8 cellular contexts compared by ENCODE assay signal in the genomic region with DNA sequence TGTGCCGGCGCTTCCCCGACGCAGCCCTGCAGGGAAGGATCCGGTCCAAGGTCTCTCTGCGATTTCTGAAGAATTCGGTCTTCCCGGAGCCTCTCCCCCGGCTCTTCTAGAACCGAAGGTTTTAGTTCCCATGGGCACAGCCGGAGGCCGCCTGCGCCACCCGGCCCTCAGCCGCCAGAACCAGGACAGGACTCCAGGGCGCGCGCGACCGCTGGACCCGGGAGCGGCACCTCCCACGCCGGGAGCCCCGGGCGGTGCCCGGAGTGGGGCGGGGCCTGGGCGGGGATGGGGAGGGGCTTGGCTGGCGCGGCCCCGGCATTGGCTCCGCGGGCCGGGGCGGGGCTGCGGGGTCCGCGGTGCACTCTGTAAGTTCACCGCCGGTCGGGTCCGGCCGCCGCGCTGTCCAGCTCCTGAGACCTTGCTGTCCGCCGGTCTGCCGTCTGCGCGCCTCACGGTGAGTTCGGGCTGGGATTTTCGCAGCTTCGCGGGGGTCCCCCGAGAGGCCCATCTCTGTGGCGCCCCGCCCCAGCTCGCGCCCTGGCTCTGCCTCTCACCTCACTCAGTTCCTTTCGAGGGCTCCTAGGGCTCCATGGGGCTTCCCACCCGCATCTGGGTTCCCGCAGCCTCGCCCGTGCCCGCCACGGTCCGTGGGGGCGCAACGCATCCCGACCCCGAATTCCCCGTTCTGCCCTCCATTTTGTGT. TPM values are rescaled to one million over a fixed set of nuclear protein-coding genes. Genes with fewer than 3 reads are reported as not detected.
DNase-seq lines count a peak whose midpoint lies in the region; ATAC-seq and TF ChIP-seq lines count a peak whose summit lies in the region.

A gene with protein sequence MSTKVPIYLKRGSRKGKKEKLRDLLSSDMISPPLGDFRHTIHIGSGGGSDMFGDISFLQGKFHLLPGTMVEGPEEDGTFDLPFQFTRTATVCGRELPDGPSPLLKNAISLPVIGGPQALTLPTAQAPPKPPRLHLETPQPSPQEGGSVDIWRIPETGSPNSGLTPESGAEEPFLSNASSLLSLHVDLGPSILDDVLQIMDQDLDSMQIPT (plus strand): TSS at position 366 of the 703 bp plus-strand sequence. CDS start 6,033 bp downstream, outside the sequence.

- peak in 3 of 4 donors; percentile 67 to 85 (median 77) for TF ChIP-seq POLR2A in upper lobe of left lung (IDR thresholded peaks at IDR 0.05)

- H3K4me3 ChIP-seq in Karpas-422 (ENCODE audit: low read length) (peak within 1 kb of the TSS; percentile 74), left ventricle myocardium inferior (peak within 1 kb of the TSS; percentile 90), upper lobe of left lung (peak within 1 kb of the TSS; percentile 67 to 80 (median 74))

- peaks cover 18% of the 10 kb centered on the region for H3K4me1 Mint-ChIP-seq in progenitor cell of endocrine pancreas (ENCODE audit: low read depth)

- peak; percentile 91 for DNase-seq in DMS53 (lab: John Stamatoyannopoulos, UW)
- DNase-seq in Karpas-422: peak; percentile 83
- DNase-seq in T follicular helper cell (ENCODE audit: low read depth): peak; percentile 60
- peak; percentile 77 for DNase-seq in amniotic epithelial cell (ENCODE audit: low read depth)
- DNase-seq in left ventricle myocardium inferior: peak; percentile 91
- DNase-seq in progenitor cell of endocrine pancreas (ENCODE audit: low spot score, unreplicated experiment): peak; percentile 78
- peak; percentile 93 to 98 for DNase-seq in upper lobe of left lung

- H3K27me3 Mint-ChIP-seq in progenitor cell of endocrine pancreas: peaks cover 30% of the 10 kb centered on the region

- no peaks in the 10 kb centered on the region for H3K79me2 ChIP-seq in Karpas-422 (ENCODE audit: low read length)

- TF ChIP-seq CTCF in left ventricle myocardium inferior (IDR thresholded peaks at IDR 0.05; ENCODE audit: borderline replicate concordance): no peak
- no peak for TF ChIP-seq CTCF in progenitor cell of endocrine pancreas (IDR thresholded peaks at IDR 0.05; ENCODE audit: unreplicated experiment)
- peak in 4 of 6 experiments; percentile 6 to 48 (median 37) for TF ChIP-seq CTCF in upper lobe of left lung (IDR thresholded peaks at IDR 0.05)

- peak within 1 kb of the TSS; percentile 69 for H2AFZ ChIP-seq in Karpas-422 (ENCODE audit: low read length)

- peak within 1 kb of the TSS; percentile 70 for H3K4me3 Mint-ChIP-seq in progenitor cell of endocrine pancreas (ENCODE audit: low read depth)

- H3K9ac ChIP-seq in Karpas-422 (ENCODE audit: low read length): peak within 1 kb of the TSS; percentile 73

- peaks cover 12% of the 10 kb centered on the region for H4K20me1 ChIP-seq in Karpas-422 (ENCODE audit: insufficient read depth, low read depth, low read length)

- H3K27ac Mint-ChIP-seq in progenitor cell of endocrine pancreas: peak within 1 kb of the TSS; percentile 21

- no peaks in the 10 kb centered on the region for H3K9me3 ChIP-seq in Karpas-422 (ENCODE audit: low read length)
- no peaks in the 10 kb centered on the region for H3K9me3 ChIP-seq in left ventricle myocardium inferior (replicated peaks)
- H3K9me3 ChIP-seq in upper lobe of left lung: no peaks in the 10 kb centered on the region

- intact Hi-C loops in left ventricle myocardium inferior (cut with micrococcal nuclease): loop anchor here (5.0 kb wide), 1 partner anchor 37 kb away; no protein-coding TSS in a partner anchor

- peak; percentile 77 for ATAC-seq in GM21619 (IDR thresholded peaks at IDR 0.05; ENCODE audit: unreplicated experiment)
- ATAC-seq in upper lobe of left lung (ENCODE audit: low FRiP score in 2 of 2): peak; percentile 91 to 92

- no peaks in the 10 kb centered on the region for H3K9me3 Mint-ChIP-seq in progenitor cell of endocrine pancreas (ENCODE audit: low read depth)

- H3K36me3 ChIP-seq in Karpas-422 (ENCODE audit: insufficient read depth, low read length) (no peaks in the 10 kb centered on the region), left ventricle myocardium inferior (no peaks in the 10 kb centered on the region), upper lobe of left lung (peaks cover 0 to 2% (median 0%) of the 10 kb centered on the region in 4 donors)

- H3K27ac ChIP-seq in Karpas-422 (ENCODE audit: low read length) (no peak within 1 kb of the TSS), left ventricle myocardium inferior (replicated peaks) (peak within 1 kb of the TSS; percentile 98), upper lobe of left lung (peak within 1 kb of the TSS; percentile 90 to 93 (median 92))

- no peak for TF ChIP-seq EP300 in upper lobe of left lung (IDR thresholded peaks at IDR 0.05)

- H3K9me2 ChIP-seq in Karpas-422 (replicated peaks; ENCODE audit: insufficient read depth, low read length): no peaks in the 10 kb centered on the region

- peak within 1 kb of the TSS; percentile 87 for H3K4me2 ChIP-seq in Karpas-422 (ENCODE audit: low read depth, low read length, poor library complexity, severe bottlenecking)

- H3K27me3 ChIP-seq in Karpas-422 (ENCODE audit: low read length) (no peaks in the 10 kb centered on the region), left ventricle myocardium inferior (ENCODE audit: low read depth) (no peaks in the 10 kb centered on the region), upper lobe of left lung (no peaks in the 10 kb centered on the region)

- H3K4me1 ChIP-seq in Karpas-422 (ENCODE audit: low read length): peaks cover 34% of the 10 kb centered on the region
- H3K4me1 ChIP-seq in left ventricle myocardium inferior: peaks cover 89% of the 10 kb centered on the region
- peaks cover 51 to 76% (median 64%) of the 10 kb centered on the region in 4 donors for H3K4me1 ChIP-seq in upper lobe of left lung

- peaks cover 1% of the 10 kb centered on the region for H3K36me3 Mint-ChIP-seq in progenitor cell of endocrine pancreas (ENCODE audit: insufficient read depth)

- WGBS in upper lobe of left lung, 2 donors: 0 to 1% methylated on average over 24 to 47 of the region's 74 CpGs

RNA-seq across cellular contexts. Expression of the gene that starts here (rescaled TPM):
- 0.43 and 2.6 TPM in 2 replicates for total RNA-seq in Karpas-422 (2014; rRNA removed; shearing (Covaris generic); ENCODE audit: low replicate concordance)
- total RNA-seq in left ventricle myocardium inferior: 11.3 TPM
- total RNA-seq in progenitor cell of endocrine pancreas: 5.3 and 5.9 TPM in 2 replicates
- total RNA-seq in upper lobe of left lung: 10 to 100 TPM in 5 of 6 donors, 1 to 10 TPM in 1; 7.7 to 45.2 (median 14.6) TPM

Comparison
In these comparisons a context has a peak if more than half of its experiments do, and no peak if none do; other contexts are left out.
1. CTCF ChIP-seq: peak in upper lobe of left lung (4 of 6); none in left ventricle myocardium inferior (single experiment) and progenitor cell of endocrine pancreas (single experiment).
2. Peak in every context shown above with its lines, with median percentiles within 50 percentile points of each other: DNase-seq and H3K4me3 ChIP-seq.